In genomic region chr20:62590301-62591121, GRCh38 we compare ENCODE assay signal across 15 cellular contexts. TPM values are rescaled to one million over a fixed set of nuclear protein-coding genes. Genes with fewer than 3 reads are reported as not detected.
A peak's percentile ranks its signal among the peaks of the same experiment; 100 is the strongest.
DNase-seq lines count a peak whose midpoint lies in the region; ATAC-seq, FAIRE-seq and TF ChIP-seq lines count a peak whose summit lies in the region.
"Had no signal": no experiment of that assay in that cellular context is flagged by ENCODE, and none has a peak within 500 bp of the region (broad histone marks: within the 10 kb centered on the region; RNA-seq: fewer than 3 reads in every experiment).

No MANE protein-coding gene starts in this region.

- no peak overlapping the region for H3K4me3 Mint-ChIP-seq in astrocyte (ENCODE audit: unreplicated experiment)
- no peak overlapping the region for H3K4me3 Mint-ChIP-seq in activated CD4-positive, alpha-beta memory T cell treated with anti-CD3 and anti-CD28 coated beads, Interleukin-2, amount 10 ng/mL, durations not matched to agents 7 days and 5 days
- H3K4me3 Mint-ChIP-seq: mesothelial cell of epicardium; stimulated activated naive B cell treated with anti-CD40 and anti-IgM and Interleukin-4, amounts not matched to agents 10 μg/mL and 1 μg/mL and 100 μg/mL, for 72 hours had no signal

- no peak overlapping the region for H2AFZ ChIP-seq in astrocyte (ENCODE audit: low read depth, low read length)

- FAIRE-seq in astrocyte (lab: Jason Lieb, UNC), result no peak
- FAIRE-seq: endometrium, GM19239 had no signal

- TF ChIP-seq CTCF in heart left ventricle (IDR thresholded peaks at IDR 0.05), result no peak
- TF ChIP-seq CTCF in left ventricle myocardium inferior (IDR thresholded peaks at IDR 0.05; ENCODE audit: borderline replicate concordance), result no peak
- no peak for TF ChIP-seq CTCF in astrocyte (IDR thresholded peaks at IDR 0.05; ENCODE audit: insufficient read depth, low read depth, low read length)

- H3K9me3 ChIP-seq in heart left ventricle (no peaks in the 10 kb centered on the region), left ventricle myocardium inferior (replicated peaks) (no peaks in the 10 kb centered on the region), astrocyte (ENCODE audit: insufficient read depth, low read depth, low read length) (no peaks in the 10 kb centered on the region), aorta (ENCODE audit: control insufficient read depth, low read length) (no peaks in the 10 kb centered on the region)

- H3K4me1 ChIP-seq in heart left ventricle (peaks cover 0 to 10% (median 0%) of the 10 kb centered on the region in 12 donors), left ventricle myocardium inferior (peaks cover 7% of the 10 kb centered on the region), astrocyte (ENCODE audit: insufficient read depth, low read length) (peaks cover 17% of the 10 kb centered on the region), aorta (ENCODE audit: control insufficient read depth in 1 of 2, insufficient read depth in 2 of 2, low read length in 2 of 2) (no peaks in the 10 kb centered on the region)

- ATAC-seq in heart left ventricle (peak in 3 of 4 donors; percentile 30 to 49 (median 37)), aorta (ENCODE audit: low FRiP score) (peak; percentile 70), GM18519 (IDR thresholded peaks at IDR 0.05; ENCODE audit: low FRiP score, unreplicated experiment) (no peak)
- ATAC-seq: stimulated activated naive B cell treated with anti-CD40 and anti-IgM and Interleukin-4, amounts not matched to agents 10 μg/mL and 1 μg/mL and 100 μg/mL, for 72 hours had no signal

- H4K20me1 ChIP-seq in astrocyte (ENCODE audit: insufficient read depth, low read length), result no peaks in the 10 kb centered on the region

- 57 to 73% (median 62%) methylated on average over 21 to 23 of the region's 23 CpGs for WGBS in heart left ventricle, 4 donors
- 57 to 59% methylated on average over 23 of the region's 23 CpGs for WGBS in aorta, 2 donors

- no peaks in the 10 kb centered on the region for H3K79me2 ChIP-seq in astrocyte (ENCODE audit: insufficient read depth, low read length)

- H3K4me1 Mint-ChIP-seq in astrocyte (ENCODE audit: low read depth, unreplicated experiment), result no peaks in the 10 kb centered on the region
- H3K4me1 Mint-ChIP-seq in activated CD4-positive, alpha-beta memory T cell treated with anti-CD3 and anti-CD28 coated beads, Interleukin-2, amount 10 ng/mL, durations not matched to agents 7 days and 5 days, result peaks cover 5% of the 10 kb centered on the region
- H3K4me1 Mint-ChIP-seq: mesothelial cell of epicardium had no signal

- no peaks in the 10 kb centered on the region for H3K36me3 ChIP-seq in heart left ventricle
- no peaks in the 10 kb centered on the region for H3K36me3 ChIP-seq in left ventricle myocardium inferior
- H3K36me3 ChIP-seq in astrocyte (ENCODE audit: insufficient read depth, low read length), result no peaks in the 10 kb centered on the region
- no peaks in the 10 kb centered on the region for H3K36me3 ChIP-seq in aorta (ENCODE audit: control insufficient read depth in 1 of 2, insufficient read depth in 2 of 2, low read length in 1 of 2)

- no peak overlapping the region for H3K9ac ChIP-seq in astrocyte (ENCODE audit: low read length)

- CTCF ChIA-PET in activated CD4-positive, alpha-beta memory T cell treated with anti-CD3 and anti-CD28 coated beads, Interleukin-2, amount 10 ng/mL, durations not matched to agents 7 days and 5 days (lab: Charles Lee), result no interaction called here

- H3K9me3 Mint-ChIP-seq in astrocyte (ENCODE audit: unreplicated experiment), result peaks cover 2% of the 10 kb centered on the region
- H3K9me3 Mint-ChIP-seq in activated CD4-positive, alpha-beta memory T cell treated with anti-CD3 and anti-CD28 coated beads, Interleukin-2, amount 10 ng/mL, durations not matched to agents 7 days and 5 days, result no peaks in the 10 kb centered on the region
- H3K9me3 Mint-ChIP-seq: mesothelial cell of epicardium; stimulated activated naive B cell treated with anti-CD40 and anti-IgM and Interleukin-4, amounts not matched to agents 10 μg/mL and 1 μg/mL and 100 μg/mL, for 72 hours had no signal

- H3K27ac Mint-ChIP-seq in astrocyte (ENCODE audit: unreplicated experiment), result no peak overlapping the region
- H3K27ac Mint-ChIP-seq in activated CD4-positive, alpha-beta memory T cell treated with anti-CD3 and anti-CD28 coated beads, Interleukin-2, amount 10 ng/mL, durations not matched to agents 7 days and 5 days, result no peak overlapping the region
- H3K27ac Mint-ChIP-seq: mesothelial cell of epicardium; stimulated activated naive B cell treated with anti-CD40 and anti-IgM and Interleukin-4, amounts not matched to agents 10 μg/mL and 1 μg/mL and 100 μg/mL, for 72 hours had no signal

- intact Hi-C loops in heart left ventricle (cut with DNase I) (no loop called here), left ventricle myocardium inferior (cut with micrococcal nuclease) (no loop called here), aorta (cut with DNase I) (no loop called here)

- H3K27me3 Mint-ChIP-seq in astrocyte (ENCODE audit: low read depth, unreplicated experiment), result peaks cover 57% of the 10 kb centered on the region
- peaks cover 12% of the 10 kb centered on the region for H3K27me3 Mint-ChIP-seq in activated CD4-positive, alpha-beta memory T cell treated with anti-CD3 and anti-CD28 coated beads, Interleukin-2, amount 10 ng/mL, durations not matched to agents 7 days and 5 days

- POLR2A ChIA-PET in activated CD4-positive, alpha-beta memory T cell treated with anti-CD3 and anti-CD28 coated beads, Interleukin-2, amount 10 ng/mL, durations not matched to agents 7 days and 5 days (lab: Charles Lee), result no interaction called here

- H3K27me3 ChIP-seq in heart left ventricle, result peaks cover 0 to 59% (median 10%) of the 10 kb centered on the region in 9 donors
- H3K27me3 ChIP-seq in left ventricle myocardium inferior (ENCODE audit: low read depth), result peaks cover 88% of the 10 kb centered on the region
- no peaks in the 10 kb centered on the region for H3K27me3 ChIP-seq in astrocyte (ENCODE audit: insufficient read depth, low read length)
- H3K27me3 ChIP-seq in aorta (ENCODE audit: control insufficient read depth in 1 of 2, insufficient read depth in 2 of 2, low read length in 1 of 2), result no peaks in the 10 kb centered on the region

- H3K27ac ChIP-seq in heart left ventricle, result no peak overlapping the region
- H3K27ac ChIP-seq in left ventricle myocardium inferior (replicated peaks), result no peak overlapping the region
- no peak overlapping the region for H3K27ac ChIP-seq in astrocyte (ENCODE audit: low read depth, low read length)
- H3K27ac ChIP-seq in aorta (ENCODE audit: low read depth in 1 of 2, low read length in 2 of 2), result no peak overlapping the region

- TF ChIP-seq POLR2A in heart left ventricle (IDR thresholded peaks at IDR 0.05), result no peak

- H3K36me3 Mint-ChIP-seq in astrocyte (ENCODE audit: low read depth, unreplicated experiment), result no peaks in the 10 kb centered on the region
- H3K36me3 Mint-ChIP-seq in activated CD4-positive, alpha-beta memory T cell treated with anti-CD3 and anti-CD28 coated beads, Interleukin-2, amount 10 ng/mL, durations not matched to agents 7 days and 5 days (ENCODE audit: low read depth), result no peaks in the 10 kb centered on the region
- H3K36me3 Mint-ChIP-seq: mesothelial cell of epicardium; stimulated activated naive B cell treated with anti-CD40 and anti-IgM and Interleukin-4, amounts not matched to agents 10 μg/mL and 1 μg/mL and 100 μg/mL, for 72 hours had no signal

- H3K4me2 ChIP-seq in astrocyte (ENCODE audit: low read length), result peak overlapping the region; percentile 11

- DNase-seq in heart left ventricle, result peak in 2 of 5 donors; percentile 61
- no peak for DNase-seq in left ventricle myocardium inferior
- DNase-seq in astrocyte (ENCODE audit: low read depth), result peak; percentile 82
- DNase-seq in hepatic stellate cell (ENCODE audit: low spot score), result peak; percentile 50
- DNase-seq in aorta, result peak in 1 of 2 donors; percentile 67
- DNase-seq in activated CD4-positive, alpha-beta memory T cell treated with anti-CD3 and anti-CD28 coated beads, Interleukin-2, amount 10 ng/mL, durations not matched to agents 7 days and 5 days, result no peak
- DNase-seq in cerebellum (ENCODE audit: low spot score), result no peak
- DNase-seq: activated CD4-positive, CD25-positive, alpha-beta regulatory T cell treated with anti-CD3 and anti-CD28 coated beads, Interleukin-2, amount 50 U/mL, for 72 hours; NCI-H2081 treated with DMSO at 0.1 percent for 48 hours; SHP77 treated with DMSO at 0.1 percent for 48 hours; stimulated activated naive B cell treated with anti-CD40 and anti-IgM and Interleukin-4, amounts not matched to agents 10 μg/mL and 1 μg/mL and 100 μg/mL, for 72 hours had no signal

- no peak overlapping the region for H3K4me3 ChIP-seq in heart left ventricle
- H3K4me3 ChIP-seq in left ventricle myocardium inferior, result no peak overlapping the region
- H3K4me3 ChIP-seq in astrocyte (ENCODE audit: insufficient read depth, low read depth, low read length), result no peak overlapping the region
- H3K4me3 ChIP-seq in aorta (ENCODE audit: low read length in 2 of 2), result no peak overlapping the region

RNA-seq across cellular contexts. Expression of gene SLCO4A1, which starts 51.8 kb away (rescaled TPM):
- total RNA-seq in heart left ventricle (10 to 100 TPM in 5 of 9 donors, 1 to 10 TPM in 3, under 1 TPM in 1; 1.00 to 54.0 (median 10.4) TPM), left ventricle myocardium inferior (12.7 TPM), astrocyte (0.43 TPM in 1 of 2 replicates, not detected in the other), aorta (10 to 100 TPM; 13.9 to 14.6 TPM), cerebellum (2.1 TPM)
- polyA plus RNA-seq in heart left ventricle (10 to 100 TPM; 14.5 to 24.4 TPM), aorta (1 to 10 TPM; 1.0 to 4.1 TPM)
- total RNA-seq in activated CD4-positive, alpha-beta memory T cell treated with anti-CD3 and anti-CD28 coated beads, Interleukin-2, amount 10 ng/mL, durations not matched to agents 7 days and 5 days, result 10 to 100 TPM; 51.5 to 51.7 TPM

Comparison
In these comparisons a context has a peak if more than half of its experiments do, and no peak if none do; other contexts are left out.
1. DNase-seq: peak in astrocyte (single experiment) and hepatic stellate cell (single experiment); none in left ventricle myocardium inferior (single experiment), activated CD4-positive, alpha-beta memory T cell treated with anti-CD3 and anti-CD28 coated beads, Interleukin-2, amount 10 ng/mL, durations not matched to agents 7 days and 5 days (single experiment) and cerebellum (single experiment).